In genomic region chr11:2708151-2708581, GRCh38 we compare ENCODE assay signal across 1 cellular context.
TF ChIP-seq lines count a peak whose summit lies in the region.

No MANE protein-coding gene starts in this region.

TF ChIP-seq in GM23338, 12 proteins besides CTCF, POLR2A, EP300 and RAD21 (continued from another document):
- TF ChIP-seq ZNF462 (CRISPR knock-in tag; IDR thresholded peaks at IDR 0.05) = no peak
- no peak for TF ChIP-seq ZNF114 (CRISPR knock-in tag; IDR thresholded peaks at IDR 0.05)
- no peak for TF ChIP-seq ZNF331 (CRISPR knock-in tag; IDR thresholded peaks at IDR 0.05; ENCODE audit: low read depth)
- TF ChIP-seq EZH2phosphoT487 (IDR thresholded peaks at IDR 0.05; ENCODE audit: unreplicated experiment) = no peak
- no peak for TF ChIP-seq REST (IDR thresholded peaks at IDR 0.05; ENCODE audit: unreplicated experiment)
- no peak for TF ChIP-seq ETS1 (IDR thresholded peaks at IDR 0.05)
- no peak for TF ChIP-seq STAT1 (IDR thresholded peaks at IDR 0.05; ENCODE audit: unreplicated experiment)
- TF ChIP-seq JUNB (IDR thresholded peaks at IDR 0.05; ENCODE audit: unreplicated experiment) = no peak
- TF ChIP-seq POLR2AphosphoS5 (IDR thresholded peaks at IDR 0.05; ENCODE audit: low read depth) = no peak
